Comparison of ENCODE assay signal across 8 cellular contexts in the genomic region with DNA sequence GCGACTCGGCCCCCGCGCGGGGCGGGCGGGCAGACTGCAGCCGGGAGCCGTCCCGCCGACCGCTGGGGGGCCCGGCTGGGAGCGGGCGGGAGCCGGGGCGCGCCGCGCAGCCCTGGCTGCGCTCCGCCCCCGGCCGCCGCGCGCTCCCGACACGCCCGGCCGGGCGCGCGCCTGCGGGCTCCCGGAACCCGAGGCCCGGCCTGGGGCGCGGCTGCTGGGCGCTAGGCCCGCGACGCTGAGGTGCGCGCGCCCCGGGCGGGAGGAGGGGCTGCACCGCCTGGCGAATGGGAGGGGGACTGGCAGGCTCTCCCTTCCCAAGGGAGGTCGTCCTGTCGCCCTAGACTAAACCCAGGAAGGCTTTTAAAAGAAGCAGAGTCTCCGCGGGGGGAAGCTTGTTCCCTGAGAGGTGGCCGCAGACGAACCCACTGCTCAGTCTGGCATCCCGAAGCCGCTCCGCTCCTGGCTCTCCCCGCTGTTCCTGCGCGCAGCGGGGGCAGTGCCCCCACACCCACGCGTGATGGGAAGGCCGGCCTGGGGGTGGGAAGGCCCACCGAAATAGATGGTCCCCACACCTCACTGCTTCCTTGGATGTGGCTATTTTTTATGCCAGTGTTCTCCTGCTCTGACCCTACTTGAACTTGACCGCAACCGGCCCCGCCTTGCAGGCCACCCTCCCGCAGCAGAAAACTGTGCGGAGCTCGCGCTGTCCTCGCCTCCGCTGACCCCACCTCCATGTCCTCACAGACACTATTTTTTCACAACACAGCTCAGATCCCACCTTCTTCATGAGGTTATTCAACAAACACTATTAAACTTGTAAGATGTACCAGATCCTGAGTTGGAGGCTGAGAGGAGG. TPM values are rescaled to one million over a fixed set of nuclear protein-coding genes. Genes with fewer than 3 reads are reported as not detected.
DNase-seq lines count a peak whose midpoint lies in the region; ATAC-seq and TF ChIP-seq lines count a peak whose summit lies in the region.

Gene VOPP1 (minus strand): TSS at position 125 of the 856 bp plus-strand sequence. CDS start 178 bp downstream, outside the sequence.

- TF ChIP-seq POLR2A in prostate gland (IDR thresholded peaks at IDR 0.05): no peak

- TF ChIP-seq CTCF in GM12865 (IDR thresholded peaks at IDR 0.05; ENCODE audit: insufficient read depth, low read depth, low read length, missing control alignments): no peak
- TF ChIP-seq CTCF in astrocyte of the cerebellum (IDR thresholded peaks at IDR 0.05; ENCODE audit: low read depth, low read length, missing control alignments): no peak
- TF ChIP-seq CTCF in prostate gland (IDR thresholded peaks at IDR 0.05): no peak

- intact Hi-C loops in right cardiac atrium (cut with DNase I): loop anchor here in 1 of 4 donors (2.0 kb wide), 1 partner anchor 22 kb away; no protein-coding TSS in a partner anchor
- intact Hi-C loops in prostate gland (cut with DNase I): loop anchor here (10.0 kb wide), 1 partner anchor 208 kb away; the partner anchor contains the start of gene LANCL2

- in situ Hi-C loops in astrocyte of the cerebellum (cut with HindIII; ENCODE audit: low sequenced_read_pairs): loop anchor here (5.0 to 25.0 kb wide), 3 partner anchors 105 to 760 kb away; no protein-coding TSS in a partner anchor

- no peaks in the 10 kb centered on the region for H3K9me3 Mint-ChIP-seq in T-helper 1 cell treated with Interleukin-12 subunit alpha and Interleukin-12 subunit beta and Interleukin-4 antibody, amounts not matched to agents 30 μg/mL and 1 μg/mL, for 36 hours

- H3K4me3 ChIP-seq in GM12865 (ENCODE audit: low read depth, low read length): peak within 1 kb of the TSS; percentile 95
- H3K4me3 ChIP-seq in astrocyte of the cerebellum (ENCODE audit: low read depth, low read length): peak within 1 kb of the TSS; percentile 89
- peak within 1 kb of the TSS; percentile 97 for H3K4me3 ChIP-seq in right cardiac atrium (ENCODE audit: low read length)
- H3K4me3 ChIP-seq in prostate gland: peak within 1 kb of the TSS; percentile 68 to 96

- H3K27me3 ChIP-seq in right cardiac atrium (ENCODE audit: control insufficient read depth, insufficient read depth): no peaks in the 10 kb centered on the region
- no peaks in the 10 kb centered on the region for H3K27me3 ChIP-seq in prostate gland (replicated peaks; ENCODE audit: insufficient read depth)

- H3K4me3 Mint-ChIP-seq in T-helper 1 cell treated with Interleukin-12 subunit alpha and Interleukin-12 subunit beta and Interleukin-4 antibody, amounts not matched to agents 30 μg/mL and 1 μg/mL, for 36 hours: peak within 1 kb of the TSS; percentile 89

- H3K4me1 ChIP-seq in right cardiac atrium (ENCODE audit: control insufficient read depth, insufficient read depth, low read length) (peaks cover 18% of the 10 kb centered on the region), prostate gland (replicated peaks) (peaks cover 15% of the 10 kb centered on the region)

- H3K4me1 Mint-ChIP-seq in T-helper 1 cell treated with Interleukin-12 subunit alpha and Interleukin-12 subunit beta and Interleukin-4 antibody, amounts not matched to agents 30 μg/mL and 1 μg/mL, for 36 hours (ENCODE audit: low read depth): peaks cover 58% of the 10 kb centered on the region

- H3K27me3 Mint-ChIP-seq in T-helper 1 cell treated with Interleukin-12 subunit alpha and Interleukin-12 subunit beta and Interleukin-4 antibody, amounts not matched to agents 30 μg/mL and 1 μg/mL, for 36 hours (ENCODE audit: low read depth): no peaks in the 10 kb centered on the region

- H3K36me3 ChIP-seq in prostate gland: no peaks in the 10 kb centered on the region

- peak; percentile 85 to 94 for ATAC-seq in right cardiac atrium

- CTCF ChIA-PET in HEK293T (lab: Yijun Ruan, JAX): interaction anchor here (0.7 kb wide), 1 partner anchor 1022 kb away, joined by 3 read pairs; no protein-coding TSS in a partner anchor

- POLR2A ChIA-PET in HEK293T (lab: Yijun Ruan, JAX): interaction anchor here (0.9 to 1.6 kb wide), 5 partner anchors 9 to 479 kb away, joined by 3 to 5 read pairs (median 4); partner anchors contain the start of genes CCT6A and PSPH

- H3K27ac ChIP-seq in right cardiac atrium (ENCODE audit: low read length) (peak within 1 kb of the TSS; percentile 57), prostate gland (peak within 1 kb of the TSS; percentile 77 to 85)

- H3K9me3 ChIP-seq in right cardiac atrium (ENCODE audit: control insufficient read depth, low read length) (no peaks in the 10 kb centered on the region), prostate gland (no peaks in the 10 kb centered on the region)

- H3K36me3 Mint-ChIP-seq in T-helper 1 cell treated with Interleukin-12 subunit alpha and Interleukin-12 subunit beta and Interleukin-4 antibody, amounts not matched to agents 30 μg/mL and 1 μg/mL, for 36 hours (ENCODE audit: low read depth): peaks cover 24% of the 10 kb centered on the region

- H3K27ac Mint-ChIP-seq in T-helper 1 cell treated with Interleukin-12 subunit alpha and Interleukin-12 subunit beta and Interleukin-4 antibody, amounts not matched to agents 30 μg/mL and 1 μg/mL, for 36 hours: peak within 1 kb of the TSS; percentile 92

- 1% methylated on average over 70 of the region's 77 CpGs for WGBS in right cardiac atrium
- WGBS in prostate gland: under 1% methylated on average over 43 of the region's 77 CpGs

- peak; percentile 84 for DNase-seq in GM12865 (ENCODE audit: low read depth)
- DNase-seq in HEK293T (ENCODE audit: extremely low spot score): peak; percentile 82
- DNase-seq in NAMALWA (ENCODE audit: low spot score): peak; percentile 79
- DNase-seq in astrocyte of the cerebellum (ENCODE audit: low read depth): no peak
- DNase-seq in right cardiac atrium: peak; percentile 76 to 89 (median 89)
- DNase-seq in prostate gland (ENCODE audit: low spot score): peak; percentile 52
- no peak for DNase-seq in GF-D8 (lab: John Stamatoyannopoulos, UW)

TF ChIP-seq in HEK293T, 16 proteins besides CTCF, POLR2A, EP300 and RAD21:
- TF ChIP-seq BHLHE40 (IDR thresholded peaks at IDR 0.05; ENCODE audit: borderline replicate concordance) (no peak), CTBP1 (IDR thresholded peaks at IDR 0.05; ENCODE audit: borderline replicate concordance) (no peak), HDGF (IDR thresholded peaks at IDR 0.05; ENCODE audit: borderline replicate concordance) (no peak), SP1 (IDR thresholded peaks at IDR 0.05) (no peak), ELF4 (IDR thresholded peaks at IDR 0.05) (no peak), L3MBTL2 (conservative IDR thresholded peaks at IDR 0.05) (no peak)
- TF ChIP-seq, protein P1, sequence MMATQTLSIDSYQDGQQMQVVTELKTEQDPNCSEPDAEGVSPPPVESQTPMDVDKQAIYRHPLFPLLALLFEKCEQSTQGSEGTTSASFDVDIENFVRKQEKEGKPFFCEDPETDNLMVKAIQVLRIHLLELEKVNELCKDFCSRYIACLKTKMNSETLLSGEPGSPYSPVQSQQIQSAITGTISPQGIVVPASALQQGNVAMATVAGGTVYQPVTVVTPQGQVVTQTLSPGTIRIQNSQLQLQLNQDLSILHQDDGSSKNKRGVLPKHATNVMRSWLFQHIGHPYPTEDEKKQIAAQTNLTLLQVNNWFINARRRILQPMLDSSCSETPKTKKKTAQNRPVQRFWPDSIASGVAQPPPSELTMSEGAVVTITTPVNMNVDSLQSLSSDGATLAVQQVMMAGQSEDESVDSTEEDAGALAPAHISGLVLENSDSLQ (IDR thresholded peaks at IDR 0.05): no peak

RNA-seq across cellular contexts. Expression of gene VOPP1, which starts in this region (rescaled TPM):
- total RNA-seq in right cardiac atrium (10 to 100 TPM; 19.0 to 21.8 (median 21.0) TPM), prostate gland (10 to 100 TPM; 29.4 to 46.6 TPM)
- polyA plus RNA-seq in right cardiac atrium: 12.7 TPM

Comparison
In these comparisons a context has a peak if more than half of its experiments do, and no peak if none do; other contexts are left out.
1. DNase-seq: peak in GM12865 (single experiment), HEK293T (single experiment), NAMALWA (single experiment), right cardiac atrium (3 of 3) and prostate gland (single experiment); none in astrocyte of the cerebellum (single experiment) and GF-D8 (single experiment).
2. Peak in every context shown above with its lines, with median percentiles within 50 percentile points of each other: H3K4me3 ChIP-seq.